In genomic region chr2:176118606-176119370, GRCh38 we compare ENCODE assay signal across 10 cellular contexts. TPM values are rescaled to one million over a fixed set of nuclear protein-coding genes. Genes with fewer than 3 reads are reported as not detected.
DNase-seq lines count a peak whose midpoint lies in the region; ATAC-seq and TF ChIP-seq lines count a peak whose summit lies in the region.
"Had no signal": no experiment of that assay in that cellular context is flagged by ENCODE, and none has a peak within 500 bp of the region (broad histone marks: within the 10 kb centered on the region; RNA-seq: fewer than 3 reads in every experiment).

No MANE protein-coding gene starts in this region.

- H3K27ac Mint-ChIP-seq in activated CD4-positive, alpha-beta T cell treated with anti-CD3 and anti-CD28 coated beads for 36 hours: no peak overlapping the region

- H3K9me3 Mint-ChIP-seq in activated CD4-positive, alpha-beta T cell treated with anti-CD3 and anti-CD28 coated beads for 36 hours (ENCODE audit: low read depth): peaks cover 4% of the 10 kb centered on the region

- H3K27me3 Mint-ChIP-seq in activated CD4-positive, alpha-beta T cell treated with anti-CD3 and anti-CD28 coated beads for 36 hours: peaks cover 66% of the 10 kb centered on the region

- peak; percentile 62 for DNase-seq in activated CD4-positive, alpha-beta T cell treated with anti-CD3 and anti-CD28 coated beads for 36 hours
- no peak for DNase-seq in activated CD4-positive, alpha-beta T cell treated with anti-CD3 and anti-CD28 coated beads, Interleukin-2, amount 50 U/mL, for 4 hours
- DNase-seq in NCI-H1105 treated with DMSO at 0.1 percent for 48 hours (lab: John Stamatoyannopoulos, UW) (peak; percentile 89), cardiac fibroblast (ENCODE audit: low read depth in 2 of 2) (peak in 1 of 2 donors; percentile 20), renal cortical epithelial cell (ENCODE audit: low read depth) (peak; percentile 80)

- H3K4me1 Mint-ChIP-seq in activated CD4-positive, alpha-beta T cell treated with anti-CD3 and anti-CD28 coated beads for 36 hours: peaks cover 5% of the 10 kb centered on the region

- CTCF ChIA-PET in activated CD4-positive, alpha-beta T cell treated with anti-CD3 and anti-CD28 coated beads for 36 hours (lab: Charles Lee): interaction anchor here (0.7 to 1.4 kb wide), 2 partner anchors 8 to 23 kb away, joined by 3 to 4 read pairs; no protein-coding TSS in a partner anchor

- intact Hi-C loops in activated CD4-positive, alpha-beta T cell treated with anti-CD3 and anti-CD28 coated beads for 36 hours (cut with DNase I, micrococcal nuclease): no loop called here

- no peak overlapping the region for H3K4me3 Mint-ChIP-seq in activated CD4-positive, alpha-beta T cell treated with anti-CD3 and anti-CD28 coated beads for 36 hours

- no peak for ATAC-seq in activated CD4-positive, alpha-beta T cell treated with anti-CD3 and anti-CD28 coated beads for 36 hours
- ATAC-seq in GM18861 (IDR thresholded peaks at IDR 0.05; ENCODE audit: unreplicated experiment) (no peak), GM18517 (IDR thresholded peaks at IDR 0.05; ENCODE audit: unreplicated experiment) (no peak), HG03108 (IDR thresholded peaks at IDR 0.05; ENCODE audit: unreplicated experiment) (no peak)
- ATAC-seq: left colon had no signal

- peak; percentile 23 for TF ChIP-seq CTCF in cardiac fibroblast (IDR thresholded peaks at IDR 0.05; ENCODE audit: low read depth, low read length)

- H3K36me3 Mint-ChIP-seq in activated CD4-positive, alpha-beta T cell treated with anti-CD3 and anti-CD28 coated beads for 36 hours (ENCODE audit: low read depth): no peaks in the 10 kb centered on the region

- POLR2A ChIA-PET in activated CD4-positive, alpha-beta T cell treated with anti-CD3 and anti-CD28 coated beads for 36 hours (lab: Charles Lee): interaction anchor here (0.7 kb wide), 1 partner anchor 27 kb away, joined by 4 read pairs; no protein-coding TSS in a partner anchor

- no peak overlapping the region for H3K4me3 ChIP-seq in cardiac fibroblast (replicated peaks in 1 of 2; ENCODE audit: low read depth in 2 of 2, low read length in 2 of 2)

RNA-seq across cellular contexts. Expression of gene HOXD10, which starts 2.2 kb away (rescaled TPM):
- not detected for total RNA-seq in activated CD4-positive, alpha-beta T cell treated with anti-CD3 and anti-CD28 coated beads for 36 hours
- 3.3 and 33.5 TPM in 2 replicates for total RNA-seq in renal cortical epithelial cell
- total RNA-seq: T-helper 2 cell treated with Interferon-gamma antibody and Interleukin-4, amounts not matched to agents 100 ng/mL and 5 ng/mL, for 36 hours had no signal

RNA-seq across cellular contexts. Expression of gene HOXD9, which starts 3.7 kb away (rescaled TPM):
- total RNA-seq in activated CD4-positive, alpha-beta T cell treated with anti-CD3 and anti-CD28 coated beads for 36 hours: not detected
- total RNA-seq in renal cortical epithelial cell: 2.4 and 15.7 TPM in 2 replicates
- total RNA-seq: T-helper 2 cell treated with Interferon-gamma antibody and Interleukin-4, amounts not matched to agents 100 ng/mL and 5 ng/mL, for 36 hours had no signal

RNA-seq across cellular contexts. Expression of gene HOXD8, which starts 10.7 kb away (rescaled TPM):
- not detected for total RNA-seq in activated CD4-positive, alpha-beta T cell treated with anti-CD3 and anti-CD28 coated beads for 36 hours
- 13.4 and 41.9 TPM in 2 replicates for total RNA-seq in renal cortical epithelial cell
- total RNA-seq: T-helper 2 cell treated with Interferon-gamma antibody and Interleukin-4, amounts not matched to agents 100 ng/mL and 5 ng/mL, for 36 hours had no signal

RNA-seq across cellular contexts. Expression of gene HOXD11, which starts 11.7 kb away (rescaled TPM):
- not detected for total RNA-seq in activated CD4-positive, alpha-beta T cell treated with anti-CD3 and anti-CD28 coated beads for 36 hours
- total RNA-seq in renal cortical epithelial cell: 4.7 and 10.5 TPM in 2 replicates
- total RNA-seq: T-helper 2 cell treated with Interferon-gamma antibody and Interleukin-4, amounts not matched to agents 100 ng/mL and 5 ng/mL, for 36 hours had no signal

RNA-seq across cellular contexts. Expression of gene HOXD12, which starts 19.2 kb away (rescaled TPM):
- total RNA-seq in activated CD4-positive, alpha-beta T cell treated with anti-CD3 and anti-CD28 coated beads for 36 hours: not detected
- not detected in 2 replicates for total RNA-seq in renal cortical epithelial cell
- total RNA-seq: left colon; T-helper 2 cell treated with Interferon-gamma antibody and Interleukin-4, amounts not matched to agents 100 ng/mL and 5 ng/mL, for 36 hours had no signal

Comparison
In these comparisons a context has a peak if more than half of its experiments do, and no peak if none do; other contexts are left out.
1. DNase-seq: peak in activated CD4-positive, alpha-beta T cell treated with anti-CD3 and anti-CD28 coated beads for 36 hours (single experiment), NCI-H1105 treated with DMSO at 0.1 percent for 48 hours (single experiment) and renal cortical epithelial cell (single experiment); none in activated CD4-positive, alpha-beta T cell treated with anti-CD3 and anti-CD28 coated beads, Interleukin-2, amount 50 U/mL, for 4 hours (0 of 2).
2. RNA of gene HOXD8, which starts 10.7 kb away (total RNA-seq): 13.4 to 41.9 TPM in renal cortical epithelial cell; not detected in activated CD4-positive, alpha-beta T cell treated with anti-CD3 and anti-CD28 coated beads for 36 hours; every median in the first group is over 10 times any median in the second.